Comparison of ENCODE assay signal across 9 cellular contexts in genomic region chr2:37375721-37376399, GRCh38. TPM values are rescaled to one million over a fixed set of nuclear protein-coding genes. Genes with fewer than 3 reads are reported as not detected.
DNase-seq lines count a peak whose midpoint lies in the region; ATAC-seq, FAIRE-seq and TF ChIP-seq lines count a peak whose summit lies in the region.
"Had no signal": no experiment of that assay in that cellular context is flagged by ENCODE, and none has a peak within 500 bp of the region (broad histone marks: within the 10 kb centered on the region; RNA-seq: fewer than 3 reads in every experiment).

No MANE protein-coding gene starts in this region.

- no peak overlapping the region for H2AFZ ChIP-seq in smooth muscle cell (ENCODE audit: low read depth)

- ATAC-seq in activated CD8-positive, alpha-beta memory T cell treated with anti-CD3 and anti-CD28 coated beads, Interleukin-2, amount 10 ng/mL, durations not matched to agents 7 days and 5 days, result peak; percentile 12
- peak; percentile 26 for ATAC-seq in HG02884 (IDR thresholded peaks at IDR 0.05; ENCODE audit: unreplicated experiment)
- ATAC-seq in HG03378 (IDR thresholded peaks at IDR 0.05; ENCODE audit: unreplicated experiment), result no peak

- H3K27me3 Mint-ChIP-seq in activated CD8-positive, alpha-beta memory T cell treated with anti-CD3 and anti-CD28 coated beads, Interleukin-2, amount 10 ng/mL, durations not matched to agents 7 days and 5 days, result peaks cover 73% of the 10 kb centered on the region
- peaks cover 64% of the 10 kb centered on the region for H3K27me3 Mint-ChIP-seq in activated CD4-positive, alpha-beta memory T cell treated with anti-CD3 and anti-CD28 coated beads, Interleukin-2, amount 10 ng/mL, durations not matched to agents 7 days and 5 days

- H3K4me1 Mint-ChIP-seq in activated CD8-positive, alpha-beta memory T cell treated with anti-CD3 and anti-CD28 coated beads, Interleukin-2, amount 10 ng/mL, durations not matched to agents 7 days and 5 days, result peaks cover 27% of the 10 kb centered on the region
- H3K4me1 Mint-ChIP-seq in activated CD4-positive, alpha-beta memory T cell treated with anti-CD3 and anti-CD28 coated beads, Interleukin-2, amount 10 ng/mL, durations not matched to agents 7 days and 5 days, result peaks cover 25% of the 10 kb centered on the region

- no peaks in the 10 kb centered on the region for H3K36me3 ChIP-seq in smooth muscle cell (ENCODE audit: low read depth)

- H3K4me2 ChIP-seq in smooth muscle cell, result no peak overlapping the region

- H3K4me3 ChIP-seq in smooth muscle cell, result no peak overlapping the region

- H3K27ac ChIP-seq in smooth muscle cell (ENCODE audit: low read depth), result peak overlapping the region; percentile 38

- FAIRE-seq in urothelium cell line (lab: Jason Lieb, UNC), result no peak
- FAIRE-seq: TTC549 had no signal

- H3K4me1 ChIP-seq in smooth muscle cell (ENCODE audit: low read depth), result no peaks in the 10 kb centered on the region

- H3K27ac Mint-ChIP-seq in activated CD8-positive, alpha-beta memory T cell treated with anti-CD3 and anti-CD28 coated beads, Interleukin-2, amount 10 ng/mL, durations not matched to agents 7 days and 5 days, result no peak overlapping the region
- no peak overlapping the region for H3K27ac Mint-ChIP-seq in activated CD4-positive, alpha-beta memory T cell treated with anti-CD3 and anti-CD28 coated beads, Interleukin-2, amount 10 ng/mL, durations not matched to agents 7 days and 5 days

- H4K20me1 ChIP-seq in smooth muscle cell (ENCODE audit: low read depth), result no peaks in the 10 kb centered on the region

- H3F3A ChIP-seq in smooth muscle cell (ENCODE audit: low read depth), result no peaks in the 10 kb centered on the region

- no peaks in the 10 kb centered on the region for H3K79me2 ChIP-seq in smooth muscle cell (ENCODE audit: low read depth)

- DNase-seq in activated CD8-positive, alpha-beta memory T cell treated with anti-CD3 and anti-CD28 coated beads, Interleukin-2, amount 10 ng/mL, durations not matched to agents 7 days and 5 days, result no peak
- no peak for DNase-seq in activated CD8-positive, alpha-beta memory T cell treated with anti-CD3 and anti-CD28 coated beads for 24 hours
- no peak for DNase-seq in activated CD4-positive, alpha-beta memory T cell treated with anti-CD3 and anti-CD28 coated beads, Interleukin-2, amount 10 ng/mL, durations not matched to agents 7 days and 5 days
- DNase-seq in smooth muscle cell (lab: John Stamatoyannopoulos, UW; ENCODE audit: unreplicated experiment) (no peak), NCI-H2171 (lab: John Stamatoyannopoulos, UW) (no peak), urothelium cell line (ENCODE audit: low spot score) (no peak)

- H3K36me3 Mint-ChIP-seq in activated CD8-positive, alpha-beta memory T cell treated with anti-CD3 and anti-CD28 coated beads, Interleukin-2, amount 10 ng/mL, durations not matched to agents 7 days and 5 days, result peaks cover 7% of the 10 kb centered on the region
- peaks cover 3% of the 10 kb centered on the region for H3K36me3 Mint-ChIP-seq in activated CD4-positive, alpha-beta memory T cell treated with anti-CD3 and anti-CD28 coated beads, Interleukin-2, amount 10 ng/mL, durations not matched to agents 7 days and 5 days (ENCODE audit: low read depth)

- WGBS in smooth muscle cell (ENCODE audit: low lambda C conversion rate), result 86% methylated on average over 9 of the region's 9 CpGs

- POLR2A ChIA-PET in activated CD4-positive, alpha-beta memory T cell treated with anti-CD3 and anti-CD28 coated beads, Interleukin-2, amount 10 ng/mL, durations not matched to agents 7 days and 5 days (lab: Charles Lee), result interaction anchor here (0.8 to 2.0 kb wide), 3 partner anchors 8 to 461 kb away, joined by 3 to 6 read pairs (median 3); no protein-coding TSS in a partner anchor

- TF ChIP-seq CTCF in smooth muscle cell (IDR thresholded peaks at IDR 0.05; ENCODE audit: borderline replicate concordance, insufficient read depth, poor library complexity, severe bottlenecking), result no peak

- peak overlapping the region; percentile 45 for H3K4me3 Mint-ChIP-seq in activated CD8-positive, alpha-beta memory T cell treated with anti-CD3 and anti-CD28 coated beads, Interleukin-2, amount 10 ng/mL, durations not matched to agents 7 days and 5 days
- peak overlapping the region; percentile 39 for H3K4me3 Mint-ChIP-seq in activated CD4-positive, alpha-beta memory T cell treated with anti-CD3 and anti-CD28 coated beads, Interleukin-2, amount 10 ng/mL, durations not matched to agents 7 days and 5 days

- no peak overlapping the region for H3K9ac ChIP-seq in smooth muscle cell (ENCODE audit: low read depth)

- no peaks in the 10 kb centered on the region for H3K9me3 ChIP-seq in smooth muscle cell (replicated peaks; ENCODE audit: low read depth)

- no peaks in the 10 kb centered on the region for H3K27me3 ChIP-seq in smooth muscle cell (ENCODE audit: low read depth)

- CTCF ChIA-PET in activated CD8-positive, alpha-beta memory T cell treated with anti-CD3 and anti-CD28 coated beads, Interleukin-2, amount 10 ng/mL, durations not matched to agents 7 days and 5 days (lab: Charles Lee), result interaction anchor here (0.9 to 5.1 kb wide), 4 partner anchors 14 to 88 kb away, joined by 3 to 25 read pairs (median 3); no protein-coding TSS in a partner anchor
- CTCF ChIA-PET in activated CD4-positive, alpha-beta memory T cell treated with anti-CD3 and anti-CD28 coated beads, Interleukin-2, amount 10 ng/mL, durations not matched to agents 7 days and 5 days (lab: Charles Lee), result interaction anchor here (0.6 to 3.8 kb wide), 7 partner anchors 12 to 502 kb away, joined by 3 to 17 read pairs (median 4); no protein-coding TSS in a partner anchor

- no peaks in the 10 kb centered on the region for H3K9me3 Mint-ChIP-seq in activated CD8-positive, alpha-beta memory T cell treated with anti-CD3 and anti-CD28 coated beads, Interleukin-2, amount 10 ng/mL, durations not matched to agents 7 days and 5 days (ENCODE audit: low read depth)
- H3K9me3 Mint-ChIP-seq in activated CD4-positive, alpha-beta memory T cell treated with anti-CD3 and anti-CD28 coated beads, Interleukin-2, amount 10 ng/mL, durations not matched to agents 7 days and 5 days, result no peaks in the 10 kb centered on the region

RNA-seq across cellular contexts. Expression of gene QPCT, which starts 31.4 kb away (rescaled TPM):
- 1 to 10 TPM in 1 of 2 experiments, not detected in 1; 1.9 TPM for total RNA-seq in activated CD8-positive, alpha-beta memory T cell treated with anti-CD3 and anti-CD28 coated beads, Interleukin-2, amount 10 ng/mL, durations not matched to agents 7 days and 5 days
- not detected for total RNA-seq in activated CD4-positive, alpha-beta memory T cell treated with anti-CD3 and anti-CD28 coated beads, Interleukin-2, amount 10 ng/mL, durations not matched to agents 7 days and 5 days
- 0.54 and 0.58 TPM in 2 replicates for total RNA-seq in smooth muscle cell
- polyA plus RNA-seq in smooth muscle cell, result 0.27 and 2.0 TPM in 2 replicates

RNA-seq across cellular contexts. Expression of gene PRKD3, which starts 51.2 kb away (rescaled TPM):
- total RNA-seq in activated CD8-positive, alpha-beta memory T cell treated with anti-CD3 and anti-CD28 coated beads, Interleukin-2, amount 10 ng/mL, durations not matched to agents 7 days and 5 days, result 10 to 100 TPM; 26.0 to 39.6 TPM
- 10 to 100 TPM; 19.3 to 20.6 TPM for total RNA-seq in activated CD4-positive, alpha-beta memory T cell treated with anti-CD3 and anti-CD28 coated beads, Interleukin-2, amount 10 ng/mL, durations not matched to agents 7 days and 5 days
- 62.0 and 73.4 TPM in 2 replicates for total RNA-seq in smooth muscle cell
- polyA plus RNA-seq in smooth muscle cell, result 18.5 and 18.8 TPM in 2 replicates
